ENCODE assay signal across 1 cellular context in the genomic region with DNA sequence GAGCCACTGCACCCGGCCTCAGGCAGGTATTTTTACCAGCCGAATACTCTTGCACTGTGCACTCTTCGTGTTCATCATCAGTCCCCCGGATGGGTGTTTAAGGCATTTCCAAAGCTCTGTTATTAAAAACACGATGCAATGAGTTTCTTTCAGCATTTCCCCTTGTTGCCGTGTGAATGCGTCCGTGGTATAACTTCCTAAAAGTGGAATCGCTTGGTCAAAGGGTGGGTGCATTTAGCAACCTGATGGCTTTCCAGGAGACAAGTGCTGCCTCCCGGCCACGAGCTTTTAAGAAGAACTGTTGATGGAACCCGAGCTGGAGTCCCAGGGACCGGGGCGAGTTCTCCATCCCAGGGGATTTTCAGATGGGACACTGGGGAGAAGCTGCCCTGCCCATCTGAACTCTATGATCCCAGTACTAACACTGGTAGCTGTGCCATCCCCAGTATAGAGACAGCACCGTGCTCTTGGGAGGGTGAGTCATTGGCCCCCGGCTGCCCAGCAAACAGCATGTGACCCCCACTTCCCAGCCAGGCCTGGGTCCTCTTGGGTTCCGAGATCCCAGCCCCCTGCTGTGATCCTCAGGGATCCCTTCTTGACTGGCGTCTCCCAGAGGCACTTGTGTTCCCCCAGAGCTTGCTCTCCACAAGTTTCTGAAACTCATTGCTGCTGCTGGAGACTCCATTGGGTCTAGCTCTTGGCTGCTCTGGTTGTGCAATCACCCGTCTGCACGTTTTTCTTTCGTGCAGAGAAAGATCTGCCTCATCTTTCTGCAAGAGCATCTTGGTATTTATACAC.
TF ChIP-seq lines count a peak whose summit lies in the region.

No MANE protein-coding gene starts in this region.

TF ChIP-seq in HEK293, 187 proteins besides CTCF, POLR2A, EP300 and RAD21 (continued from another document):
- TF ChIP-seq ZSCAN4 (tag by site-specific recombination; IDR thresholded peaks at IDR 0.05) = no peak
- no peak for TF ChIP-seq OVOL3 (tag by site-specific recombination; IDR thresholded peaks at IDR 0.05)
- TF ChIP-seq ZFP69B (tag by site-specific recombination; IDR thresholded peaks at IDR 0.05) = no peak
- no peak for TF ChIP-seq KLF16 (tag by site-specific recombination; IDR thresholded peaks at IDR 0.05)
- no peak for TF ChIP-seq ZNF544 (tag by site-specific recombination; IDR thresholded peaks at IDR 0.05)
- TF ChIP-seq HIC1 (tag by site-specific recombination; IDR thresholded peaks at IDR 0.05) = no peak
